ENCODE assay signal across 23 cellular contexts in the genomic region with DNA sequence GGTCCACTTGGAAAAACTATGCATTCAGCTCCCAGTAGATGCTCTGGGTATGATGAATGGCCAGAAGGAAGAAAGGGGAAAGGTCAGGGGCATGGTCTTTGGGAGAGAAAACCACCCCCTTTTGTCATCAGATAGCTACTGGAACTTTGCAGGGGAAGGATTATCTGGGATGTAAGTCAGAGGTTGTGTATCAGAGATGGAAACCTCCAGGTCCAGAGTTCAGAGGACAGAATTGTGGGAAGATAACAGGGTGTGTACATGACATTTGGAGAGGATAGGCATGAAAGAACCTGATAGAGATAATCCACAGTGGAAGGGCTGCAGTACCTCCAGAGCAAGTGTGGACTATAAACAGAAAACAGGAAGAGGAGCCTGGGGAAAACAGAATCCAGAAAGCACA.
"Had no signal": no experiment of that assay in that cellular context is flagged by ENCODE, and none has a peak within 500 bp of the region (broad histone marks: within the 10 kb centered on the region; RNA-seq: fewer than 3 reads in every experiment).

No MANE protein-coding gene starts in this region.

- H3K9me3 ChIP-seq: ascending aorta, body of pancreas had no signal

- H3K4me1 ChIP-seq: ascending aorta, body of pancreas had no signal

- H3K4me3 ChIP-seq: ascending aorta, body of pancreas had no signal

- H3K27ac ChIP-seq: ascending aorta, body of pancreas, KMS-11 had no signal

- H3K27me3 ChIP-seq: ascending aorta, body of pancreas had no signal

- H3K4me1 Mint-ChIP-seq: central memory CD8-positive, alpha-beta T cell had no signal

- H3K36me3 ChIP-seq: ascending aorta had no signal

- H3K27me3 Mint-ChIP-seq: central memory CD8-positive, alpha-beta T cell had no signal

- H3K27ac Mint-ChIP-seq: activated B cell treated with CpG ODN at 0.5 μM for 24 hours; activated CD4-positive, alpha-beta T cell treated with anti-CD3 and anti-CD28 coated beads, Interleukin-2, amount 10 ng/mL, durations not matched to agents 24 days and 14 days; activated CD8-positive, alpha-beta memory T cell treated with anti-CD3 and anti-CD28 coated beads, Interleukin-2, amount 10 ng/mL, durations not matched to agents 7 days and 5 days; activated naive CD4-positive, alpha-beta T cell treated with anti-CD3 and anti-CD28 coated beads, Interleukin-2, amount 50 U/mL, for 24 hours; activated T-cell treated with anti-CD3 and anti-CD28 coated beads, Interleukin-2, amount 50 U/mL, for 24 hours; activated T-helper 1 cell treated with anti-CD3 and anti-CD28 coated beads, Interleukin-12 subunit alpha, Interleukin-12 subunit beta, Interleukin-2, Interleukin-4 antibody, amounts not matched to agents 30 ng/mL and 10 ng/mL and 1 ng/mL, durations not matched to agents 14 hours and 24 hours and 36 hours had no signal

- H3K4me3 Mint-ChIP-seq: activated B cell treated with CpG ODN at 0.5 μM for 24 hours; activated CD4-positive, alpha-beta T cell treated with anti-CD3 and anti-CD28 coated beads, Interleukin-2, amount 10 ng/mL, durations not matched to agents 24 days and 14 days; activated CD8-positive, alpha-beta memory T cell treated with anti-CD3 and anti-CD28 coated beads, Interleukin-2, amount 10 ng/mL, durations not matched to agents 7 days and 5 days; activated naive CD4-positive, alpha-beta T cell treated with anti-CD3 and anti-CD28 coated beads, Interleukin-2, amount 50 U/mL, for 24 hours; activated T-cell treated with anti-CD3 and anti-CD28 coated beads, Interleukin-2, amount 50 U/mL, for 24 hours; activated T-helper 1 cell treated with anti-CD3 and anti-CD28 coated beads, Interleukin-12 subunit alpha, Interleukin-12 subunit beta, Interleukin-2, Interleukin-4 antibody, amounts not matched to agents 30 ng/mL and 10 ng/mL and 1 ng/mL, durations not matched to agents 14 hours and 24 hours and 36 hours; central memory CD8-positive, alpha-beta T cell had no signal

- DNase-seq: activated B cell treated with CpG ODN at 0.5 μM for 24 hours; activated CD4-positive, alpha-beta T cell treated with anti-CD3 and anti-CD28 coated beads for 1 hour; activated CD4-positive, alpha-beta T cell treated with anti-CD3 and anti-CD28 coated beads, Interleukin-2, amount 10 ng/mL, durations not matched to agents 24 days and 14 days; activated CD4-positive, alpha-beta T cell treated with anti-CD3 and anti-CD28 coated beads, Interleukin-2, amount 50 U/mL, for 48 hours; activated CD8-positive, alpha-beta memory T cell treated with anti-CD3 and anti-CD28 coated beads, Interleukin-2, amount 10 ng/mL, durations not matched to agents 7 days and 5 days; activated effector memory CD4-positive, alpha-beta T cell treated with Interleukin-2 at 50 U/mL for 16 hours; activated naive CD4-positive, alpha-beta T cell; activated T-cell treated with anti-CD3 and anti-CD28 coated beads, Interleukin-2, amount 50 U/mL, for 24 hours; amniotic stem cell; body of pancreas; NCI-H1092 treated with DMSO at 0.1 percent for 48 hours; NCI-H1417 treated with DMSO at 0.1 percent for 48 hours; NCI-H1694; NCI-H2029; NCI-H446; SHP77 treated with DMSO at 0.1 percent for 48 hours; T-helper 2 cell; T1000 had no signal

- H3K9me3 Mint-ChIP-seq: central memory CD8-positive, alpha-beta T cell had no signal
